Comparison of ENCODE assay signal across 7 cellular contexts in the genomic region with DNA sequence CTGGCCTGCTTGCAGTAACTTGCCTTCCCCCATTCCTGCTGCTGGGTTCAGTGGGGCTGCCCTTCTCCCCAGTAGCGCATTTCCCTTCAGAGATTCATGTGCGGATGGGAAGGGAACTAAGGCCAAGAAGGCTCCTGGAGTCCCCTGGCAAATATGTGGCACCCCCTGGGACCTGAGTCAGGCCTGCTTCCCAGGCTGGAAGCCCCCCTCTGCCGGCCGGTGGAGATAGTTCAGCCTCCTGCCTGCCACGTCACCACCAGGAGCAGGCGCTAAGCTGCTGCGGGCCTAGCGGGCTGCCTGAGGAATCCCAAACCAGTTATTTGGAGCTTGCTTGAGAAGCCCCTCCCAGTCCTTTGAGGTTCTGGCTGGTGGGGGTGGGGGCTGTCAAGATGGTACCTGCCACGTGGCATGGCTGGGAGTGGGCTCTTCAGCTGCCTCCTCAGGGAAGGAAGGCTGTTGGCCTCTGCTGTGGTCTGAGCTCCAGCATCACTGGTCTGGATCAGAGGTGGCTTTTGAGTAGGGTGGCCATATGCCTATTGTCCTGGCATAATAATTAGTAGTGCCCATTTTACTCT. TPM values are rescaled to one million over a fixed set of nuclear protein-coding genes. Genes with fewer than 3 reads are reported as not detected.
DNase-seq lines count a peak whose midpoint lies in the region.

No MANE protein-coding gene starts in this region.

- H3K4me2 ChIP-seq in skeletal muscle satellite cell (ENCODE audit: low read length): peak overlapping the region; percentile 95

- H3K27ac ChIP-seq in HUES6 (ENCODE audit: low read depth, low read length): peak overlapping the region; percentile 98
- no peak overlapping the region for H3K27ac ChIP-seq in iPS DF 6.9 (ENCODE audit: low read length)

- H3K4me1 ChIP-seq in HUES6 (ENCODE audit: control insufficient read depth, insufficient read depth, low read length): peaks cover 53% of the 10 kb centered on the region
- peaks cover 13% of the 10 kb centered on the region for H3K4me1 ChIP-seq in iPS DF 6.9 (ENCODE audit: control insufficient read depth, insufficient read depth, low read length)
- peaks cover 40% of the 10 kb centered on the region for H3K4me1 ChIP-seq in skeletal muscle satellite cell (ENCODE audit: control insufficient read depth, insufficient read depth, low read length)

- peak; percentile 83 for DNase-seq in amniotic epithelial cell (ENCODE audit: low read depth)
- DNase-seq in iPS DF 6.9 (ENCODE audit: low read depth, low spot score): no peak
- no peak for DNase-seq in NCI-H1436 (lab: John Stamatoyannopoulos, UW)
- DNase-seq in middle frontal gyrus (ENCODE audit: extremely low spot score, low spot score): no peak
- no peak for DNase-seq in CD1c-positive myeloid dendritic cell (ENCODE audit: extremely low spot score)

- H3K9me3 ChIP-seq in HUES6 (ENCODE audit: control insufficient read depth, insufficient read depth, low read depth, low read length): no peaks in the 10 kb centered on the region
- H3K9me3 ChIP-seq in iPS DF 6.9 (ENCODE audit: control insufficient read depth, insufficient read depth, low read length): no peaks in the 10 kb centered on the region
- no peaks in the 10 kb centered on the region for H3K9me3 ChIP-seq in skeletal muscle satellite cell (replicated peaks; ENCODE audit: low read length)

- peak overlapping the region; percentile 86 for H3K4me3 ChIP-seq in HUES6 (ENCODE audit: low read depth, low read length)
- H3K4me3 ChIP-seq in iPS DF 6.9 (ENCODE audit: low read length): peak overlapping the region; percentile 85; the same call in 1 of the 2 replicates
- H3K4me3 ChIP-seq in skeletal muscle satellite cell (ENCODE audit: low read length): peak overlapping the region; percentile 85

- H3K36me3 ChIP-seq in HUES6 (ENCODE audit: control insufficient read depth, insufficient read depth, low read length) (peaks cover 44% of the 10 kb centered on the region), iPS DF 6.9 (ENCODE audit: control insufficient read depth, insufficient read depth, low read length) (peaks cover 25% of the 10 kb centered on the region), skeletal muscle satellite cell (ENCODE audit: insufficient read depth, low read length) (peaks cover 47% of the 10 kb centered on the region)

- H3K27me3 ChIP-seq in HUES6 (ENCODE audit: control insufficient read depth, insufficient read depth, low read length) (no peaks in the 10 kb centered on the region), iPS DF 6.9 (ENCODE audit: control insufficient read depth, insufficient read depth, low read length) (no peaks in the 10 kb centered on the region), skeletal muscle satellite cell (ENCODE audit: control insufficient read depth, insufficient read depth, low read length) (no peaks in the 10 kb centered on the region)

- no CpG with 5 or more reads among the region's 9 CpGs for WGBS in iPS DF 6.9 (ENCODE audit: insufficient coverage, insufficient read length)

- H3K9ac ChIP-seq in HUES6 (ENCODE audit: low read length): peak overlapping the region; percentile 93
- peak overlapping the region; percentile 98 for H3K9ac ChIP-seq in skeletal muscle satellite cell (ENCODE audit: low read depth, low read length)

RNA-seq across cellular contexts. Expression of a gene that starts 2.0 kb away (rescaled TPM):
- total RNA-seq in skeletal muscle satellite cell (2012; rRNA removed): 849 and 1,070 TPM in 2 replicates

RNA-seq across cellular contexts. Expression of a gene that starts 38.3 kb away (rescaled TPM):
- 1.0 and 2.8 TPM in 2 replicates for total RNA-seq in skeletal muscle satellite cell (2012; rRNA removed)
